15 cellular contexts compared by ENCODE assay signal in the genomic region with DNA sequence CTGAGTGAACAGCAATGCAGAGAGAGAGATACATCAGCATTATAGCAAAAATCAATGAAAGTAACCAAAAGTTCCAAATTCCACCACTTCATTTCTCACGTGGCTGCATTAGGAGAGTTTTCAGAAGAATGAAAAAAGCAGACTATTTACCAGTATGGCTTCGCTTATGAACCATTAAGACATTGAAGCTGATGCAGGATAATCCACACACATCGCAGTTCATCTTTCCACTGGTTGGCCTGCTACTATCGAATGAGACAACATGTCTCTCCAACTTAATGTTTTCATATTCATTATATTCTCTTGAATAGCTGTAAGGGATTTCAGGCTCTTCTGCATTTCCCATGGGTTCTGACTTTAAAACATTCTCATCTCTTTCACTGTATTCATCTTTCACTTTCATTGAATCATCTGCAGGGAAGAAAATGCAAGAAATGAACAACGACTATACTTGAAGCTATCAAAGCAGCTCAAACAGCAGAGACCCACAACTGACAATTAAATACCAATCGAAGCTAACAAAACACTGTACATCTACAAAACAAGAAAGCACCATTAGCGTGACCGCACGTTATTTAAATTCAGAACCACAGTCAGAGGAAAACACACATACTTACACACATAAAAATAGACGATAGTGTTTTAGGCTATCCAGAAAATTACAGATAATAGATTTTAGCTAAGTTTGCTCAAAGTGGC. TPM values are rescaled to one million over a fixed set of nuclear protein-coding genes. Genes with fewer than 3 reads are reported as not detected.
DNase-seq lines count a peak whose midpoint lies in the region; ATAC-seq, FAIRE-seq and TF ChIP-seq lines count a peak whose summit lies in the region.
"Had no signal": no experiment of that assay in that cellular context is flagged by ENCODE, and none has a peak within 500 bp of the region (broad histone marks: within the 10 kb centered on the region; RNA-seq: fewer than 3 reads in every experiment).

No MANE protein-coding gene starts in this region.

- TF ChIP-seq CTCF in mucosa of descending colon (IDR thresholded peaks at IDR 0.05) = no peak

- H3K4me1 Mint-ChIP-seq in CD4-positive, alpha-beta memory T cell = peaks cover 48 to 74% (median 59%) of the 10 kb centered on the region in 4 donors
- H3K4me1 Mint-ChIP-seq in activated CD4-positive, alpha-beta memory T cell treated with anti-CD3 and anti-CD28 coated beads for 36 hours (ENCODE audit: low read depth) = peaks cover 66% of the 10 kb centered on the region
- H3K4me1 Mint-ChIP-seq: nephron had no signal

- intact Hi-C loops in CD4-positive, alpha-beta memory T cell (cut with micrococcal nuclease) = loop anchor here (2.0 to 5.0 kb wide), 2 partner anchors 38 to 70 kb away; a partner anchor contains a TSS
- intact Hi-C loops in activated CD4-positive, alpha-beta memory T cell treated with anti-CD3 and anti-CD28 coated beads for 36 hours (cut with micrococcal nuclease) = loop anchor here (2.0 kb wide), 2 partner anchors 38 to 42 kb away; no protein-coding TSS in a partner anchor
- intact Hi-C loops in mucosa of descending colon (cut with DNase I, micrococcal nuclease) = no loop called here
- intact Hi-C loops in left colon (cut with DNase I, micrococcal nuclease) = no loop called here

- no peaks in the 10 kb centered on the region for H3K27me3 Mint-ChIP-seq in CD4-positive, alpha-beta memory T cell
- no peaks in the 10 kb centered on the region for H3K27me3 Mint-ChIP-seq in activated CD4-positive, alpha-beta memory T cell treated with anti-CD3 and anti-CD28 coated beads for 36 hours

- DNase-seq in CD4-positive, alpha-beta memory T cell = peak in 1 of 5 donors; percentile 17
- DNase-seq in GM12891 (ENCODE audit: insufficient read length, low spot score) (no peak), mucosa of descending colon (no peak), left colon (no peak), NCI-H345 treated with DMSO at 0.1 percent for 48 hours (lab: John Stamatoyannopoulos, UW; ENCODE audit: unreplicated experiment) (no peak)
- no peak for DNase-seq in activated CD4-positive, alpha-beta memory T cell treated with anti-CD3 and anti-CD28 coated beads for 36 hours
- DNase-seq: activated CD4-positive, alpha-beta T cell treated with anti-CD3 and anti-CD28 coated beads for 4 hours; cerebellar nuclear complex; foreskin keratinocyte; left ventricle myocardium inferior; NCI-H524 treated with DMSO at 0.1 percent for 48 hours; substantia nigra had no signal

- H3K4me3 ChIP-seq in CD4-positive, alpha-beta memory T cell (ENCODE audit: low read length in 2 of 2) = peak overlapping the region in 1 of 2 donors; percentile 21
- H3K4me3 ChIP-seq in mucosa of descending colon = no peak overlapping the region
- H3K4me3 ChIP-seq: left ventricle myocardium inferior had no signal

- CTCF ChIA-PET in CD4-positive, alpha-beta memory T cell (lab: Charles Lee; ENCODE audit: partially characterized antibody) = interaction anchor here (0.8 to 4.4 kb wide), 13 partner anchors 9 to 72 kb away, joined by 3 to 35 read pairs (median 4); a partner anchor contains a TSS
- CTCF ChIA-PET in activated CD4-positive, alpha-beta memory T cell treated with anti-CD3 and anti-CD28 coated beads for 36 hours (lab: Charles Lee) = interaction anchor here (0.8 to 2.5 kb wide), 13 partner anchors 9 to 188 kb away, joined by 3 to 14 read pairs (median 4); a partner anchor contains a TSS

- FAIRE-seq in GM12891 (lab: Jason Lieb, UNC) = peak; percentile 92

- peak overlapping the region; percentile 54 for H3K27ac ChIP-seq in CD4-positive, alpha-beta memory T cell (ENCODE audit: low read depth, low read length)
- H3K27ac ChIP-seq: foreskin keratinocyte, left ventricle myocardium inferior had no signal

- ATAC-seq in mucosa of descending colon (peak; percentile 24), left colon (no peak), HG03432 (IDR thresholded peaks at IDR 0.05; ENCODE audit: unreplicated experiment) (no peak)
- ATAC-seq: foreskin keratinocyte had no signal

- TF ChIP-seq POLR2A in GM12891 (IDR thresholded peaks at IDR 0.05; ENCODE audit: low read depth, low read length) = no peak

- H3K9me3 ChIP-seq in CD4-positive, alpha-beta memory T cell (ENCODE audit: control insufficient read depth in 1 of 2, low read length in 2 of 2) = no peaks in the 10 kb centered on the region
- H3K9me3 ChIP-seq in mucosa of descending colon = no peaks in the 10 kb centered on the region
- H3K9me3 ChIP-seq: left ventricle myocardium inferior had no signal

- peaks cover 7% of the 10 kb centered on the region for H3K36me3 ChIP-seq in CD4-positive, alpha-beta memory T cell (ENCODE audit: insufficient read depth, low read length)
- no peaks in the 10 kb centered on the region for H3K36me3 ChIP-seq in mucosa of descending colon (ENCODE audit: low read depth)
- H3K36me3 ChIP-seq: left ventricle myocardium inferior had no signal

- no peaks in the 10 kb centered on the region for H3K27me3 ChIP-seq in CD4-positive, alpha-beta memory T cell (ENCODE audit: insufficient read depth, low read length)

- peaks cover 27 to 36% of the 10 kb centered on the region in 2 donors for H3K36me3 Mint-ChIP-seq in CD4-positive, alpha-beta memory T cell
- H3K36me3 Mint-ChIP-seq in activated CD4-positive, alpha-beta memory T cell treated with anti-CD3 and anti-CD28 coated beads for 36 hours = peaks cover 38% of the 10 kb centered on the region

- peak overlapping the region; percentile 66 to 85 (median 80) for H3K4me3 Mint-ChIP-seq in CD4-positive, alpha-beta memory T cell
- H3K4me3 Mint-ChIP-seq in activated CD4-positive, alpha-beta memory T cell treated with anti-CD3 and anti-CD28 coated beads for 36 hours = peak overlapping the region; percentile 39
- H3K4me3 Mint-ChIP-seq: nephron had no signal

- POLR2A ChIA-PET in CD4-positive, alpha-beta memory T cell (lab: Charles Lee; ENCODE audit: partially characterized antibody) = interaction anchor here (0.7 to 6.9 kb wide), 16 partner anchors 9 to 113 kb away, joined by 3 to 174 read pairs (median 17); a partner anchor contains a TSS
- POLR2A ChIA-PET in activated CD4-positive, alpha-beta memory T cell treated with anti-CD3 and anti-CD28 coated beads for 36 hours (lab: Charles Lee) = interaction anchor here (0.7 to 5.4 kb wide), 15 partner anchors 9 to 74 kb away, joined by 3 to 61 read pairs (median 4); a partner anchor contains a TSS

- peaks cover 70% of the 10 kb centered on the region for H3K4me1 ChIP-seq in CD4-positive, alpha-beta memory T cell (ENCODE audit: insufficient read depth, low read length)
- H3K4me1 ChIP-seq in mucosa of descending colon (ENCODE audit: low read depth) = no peaks in the 10 kb centered on the region
- H3K4me1 ChIP-seq: foreskin keratinocyte, left ventricle myocardium inferior had no signal

- no peaks in the 10 kb centered on the region for H3K9me3 Mint-ChIP-seq in CD4-positive, alpha-beta memory T cell
- H3K9me3 Mint-ChIP-seq in activated CD4-positive, alpha-beta memory T cell treated with anti-CD3 and anti-CD28 coated beads for 36 hours = no peaks in the 10 kb centered on the region
- H3K9me3 Mint-ChIP-seq: nephron had no signal

- H3K27ac Mint-ChIP-seq in CD4-positive, alpha-beta memory T cell = peak overlapping the region; percentile 83 to 97 (median 86)
- H3K27ac Mint-ChIP-seq in activated CD4-positive, alpha-beta memory T cell treated with anti-CD3 and anti-CD28 coated beads for 36 hours = peak overlapping the region; percentile 80
- H3K27ac Mint-ChIP-seq: nephron had no signal

TF ChIP-seq in GM12891, 5 proteins besides CTCF, POLR2A, EP300 and RAD21:
- no peak for TF ChIP-seq PAX5 (IDR thresholded peaks at IDR 0.05; ENCODE audit: insufficient read depth, low read length, severe bottlenecking)
- TF ChIP-seq POLR2AphosphoS5 (IDR thresholded peaks at IDR 0.05; ENCODE audit: low read depth, low read length) = no peak
- no peak for TF ChIP-seq TAF1 (IDR thresholded peaks at IDR 0.05; ENCODE audit: low read depth, low read length)
- no peak for TF ChIP-seq POU2F2 (IDR thresholded peaks at IDR 0.05; ENCODE audit: low read depth, low read length)
- no peak for TF ChIP-seq SPI1 (IDR thresholded peaks at IDR 0.05; ENCODE audit: low read depth, low read length)

RNA-seq across cellular contexts. Expression of a gene that starts 54.9 kb away (rescaled TPM):
- total RNA-seq in CD4-positive, alpha-beta memory T cell = not detected
- not detected for polyA plus RNA-seq in CD4-positive, alpha-beta memory T cell
- polyA plus RNA-seq in GM12891 (2012; ENCODE audit: low read depth, missing spikeins) = 0.49 TPM
- 1 to 10 TPM in 1 of 2 experiments, under 1 TPM in 1; 0.34 to 1.2 TPM for total RNA-seq in activated CD4-positive, alpha-beta memory T cell treated with anti-CD3 and anti-CD28 coated beads for 36 hours
- total RNA-seq in mucosa of descending colon (10 to 100 TPM; 13.6 to 49.0 (median 28.0) TPM), left colon (10 to 100 TPM; 18.2 to 27.7 TPM)
- total RNA-seq: pulmonary artery endothelial cell had no signal

Comparison
In these comparisons a context has a peak if more than half of its experiments do, and no peak if none do; other contexts are left out.
1. RNA of a gene that starts 54.9 kb away (total RNA-seq): 13.6 to 49.0 TPM in mucosa of descending colon and 18.2 to 27.7 TPM in left colon; 0.34 to 1.2 TPM in activated CD4-positive, alpha-beta memory T cell treated with anti-CD3 and anti-CD28 coated beads for 36 hours and not detected in CD4-positive, alpha-beta memory T cell; every median in the first group is over 4 times any median in the second.
2. intact Hi-C loops: an anchor here in CD4-positive, alpha-beta memory T cell (2.0 to 5.0 kb wide) and activated CD4-positive, alpha-beta memory T cell treated with anti-CD3 and anti-CD28 coated beads for 36 hours (2.0 kb wide); none called in mucosa of descending colon and left colon.